1 cellular context compared by ENCODE assay signal in the genomic region with DNA sequence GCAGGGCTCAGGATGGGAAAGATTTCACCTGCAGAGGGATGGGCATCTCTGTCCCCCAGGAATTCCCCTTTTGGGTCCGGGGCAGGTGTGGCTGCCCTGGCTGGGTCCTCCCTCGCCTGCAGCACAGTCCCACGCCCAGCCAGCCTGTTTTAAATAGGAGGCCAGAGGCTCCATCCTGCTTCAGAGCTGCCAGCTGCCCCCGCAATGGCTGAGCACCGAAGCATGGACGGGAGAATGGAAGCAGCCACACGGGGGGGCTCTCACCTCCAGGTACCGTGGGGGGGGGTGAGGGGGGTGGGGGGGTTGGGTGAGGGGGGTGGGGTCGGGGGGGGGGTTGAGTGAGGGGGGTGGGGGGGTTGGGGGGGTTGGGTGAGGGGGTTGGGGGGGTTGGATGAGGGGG.
TF ChIP-seq lines count a peak whose summit lies in the region.

No MANE protein-coding gene starts in this region.

TF ChIP-seq in SK-N-SH, 30 proteins besides CTCF, POLR2A, EP300 and RAD21 (continued from another document):
- TF ChIP-seq, protein P1, sequence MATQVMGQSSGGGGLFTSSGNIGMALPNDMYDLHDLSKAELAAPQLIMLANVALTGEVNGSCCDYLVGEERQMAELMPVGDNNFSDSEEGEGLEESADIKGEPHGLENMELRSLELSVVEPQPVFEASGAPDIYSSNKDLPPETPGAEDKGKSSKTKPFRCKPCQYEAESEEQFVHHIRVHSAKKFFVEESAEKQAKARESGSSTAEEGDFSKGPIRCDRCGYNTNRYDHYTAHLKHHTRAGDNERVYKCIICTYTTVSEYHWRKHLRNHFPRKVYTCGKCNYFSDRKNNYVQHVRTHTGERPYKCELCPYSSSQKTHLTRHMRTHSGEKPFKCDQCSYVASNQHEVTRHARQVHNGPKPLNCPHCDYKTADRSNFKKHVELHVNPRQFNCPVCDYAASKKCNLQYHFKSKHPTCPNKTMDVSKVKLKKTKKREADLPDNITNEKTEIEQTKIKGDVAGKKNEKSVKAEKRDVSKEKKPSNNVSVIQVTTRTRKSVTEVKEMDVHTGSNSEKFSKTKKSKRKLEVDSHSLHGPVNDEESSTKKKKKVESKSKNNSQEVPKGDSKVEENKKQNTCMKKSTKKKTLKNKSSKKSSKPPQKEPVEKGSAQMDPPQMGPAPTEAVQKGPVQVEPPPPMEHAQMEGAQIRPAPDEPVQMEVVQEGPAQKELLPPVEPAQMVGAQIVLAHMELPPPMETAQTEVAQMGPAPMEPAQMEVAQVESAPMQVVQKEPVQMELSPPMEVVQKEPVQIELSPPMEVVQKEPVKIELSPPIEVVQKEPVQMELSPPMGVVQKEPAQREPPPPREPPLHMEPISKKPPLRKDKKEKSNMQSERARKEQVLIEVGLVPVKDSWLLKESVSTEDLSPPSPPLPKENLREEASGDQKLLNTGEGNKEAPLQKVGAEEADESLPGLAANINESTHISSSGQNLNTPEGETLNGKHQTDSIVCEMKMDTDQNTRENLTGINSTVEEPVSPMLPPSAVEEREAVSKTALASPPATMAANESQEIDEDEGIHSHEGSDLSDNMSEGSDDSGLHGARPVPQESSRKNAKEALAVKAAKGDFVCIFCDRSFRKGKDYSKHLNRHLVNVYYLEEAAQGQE (IDR thresholded peaks at IDR 0.05; ENCODE audit: low read depth, low read length) = no peak
- TF ChIP-seq SMC3 (IDR thresholded peaks at IDR 0.05; ENCODE audit: low read depth, low read length) (no peak), TEAD4 (IDR thresholded peaks at IDR 0.05; ENCODE audit: borderline replicate concordance, insufficient read depth) (no peak), MXI1 (IDR thresholded peaks at IDR 0.05; ENCODE audit: low read depth, low read length) (no peak), YY1 (IDR thresholded peaks at IDR 0.05; ENCODE audit: low read depth) (no peak)
- TF ChIP-seq, protein P2, sequence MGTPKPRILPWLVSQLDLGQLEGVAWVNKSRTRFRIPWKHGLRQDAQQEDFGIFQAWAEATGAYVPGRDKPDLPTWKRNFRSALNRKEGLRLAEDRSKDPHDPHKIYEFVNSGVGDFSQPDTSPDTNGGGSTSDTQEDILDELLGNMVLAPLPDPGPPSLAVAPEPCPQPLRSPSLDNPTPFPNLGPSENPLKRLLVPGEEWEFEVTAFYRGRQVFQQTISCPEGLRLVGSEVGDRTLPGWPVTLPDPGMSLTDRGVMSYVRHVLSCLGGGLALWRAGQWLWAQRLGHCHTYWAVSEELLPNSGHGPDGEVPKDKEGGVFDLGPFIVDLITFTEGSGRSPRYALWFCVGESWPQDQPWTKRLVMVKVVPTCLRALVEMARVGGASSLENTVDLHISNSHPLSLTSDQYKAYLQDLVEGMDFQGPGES (IDR thresholded peaks at IDR 0.05; ENCODE audit: low read depth, low read length) = no peak
- TF ChIP-seq, protein P3, sequence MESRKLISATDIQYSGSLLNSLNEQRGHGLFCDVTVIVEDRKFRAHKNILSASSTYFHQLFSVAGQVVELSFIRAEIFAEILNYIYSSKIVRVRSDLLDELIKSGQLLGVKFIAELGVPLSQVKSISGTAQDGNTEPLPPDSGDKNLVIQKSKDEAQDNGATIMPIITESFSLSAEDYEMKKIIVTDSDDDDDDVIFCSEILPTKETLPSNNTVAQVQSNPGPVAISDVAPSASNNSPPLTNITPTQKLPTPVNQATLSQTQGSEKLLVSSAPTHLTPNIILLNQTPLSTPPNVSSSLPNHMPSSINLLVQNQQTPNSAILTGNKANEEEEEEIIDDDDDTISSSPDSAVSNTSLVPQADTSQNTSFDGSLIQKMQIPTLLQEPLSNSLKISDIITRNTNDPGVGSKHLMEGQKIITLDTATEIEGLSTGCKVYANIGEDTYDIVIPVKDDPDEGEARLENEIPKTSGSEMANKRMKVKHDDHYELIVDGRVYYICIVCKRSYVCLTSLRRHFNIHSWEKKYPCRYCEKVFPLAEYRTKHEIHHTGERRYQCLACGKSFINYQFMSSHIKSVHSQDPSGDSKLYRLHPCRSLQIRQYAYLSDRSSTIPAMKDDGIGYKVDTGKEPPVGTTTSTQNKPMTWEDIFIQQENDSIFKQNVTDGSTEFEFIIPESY (IDR thresholded peaks at IDR 0.05; ENCODE audit: borderline replicate concordance, low read depth) = no peak
